In genomic region chr12:120999191-121000120, GRCh38 we compare ENCODE assay signal across 1 cellular context.
A peak's percentile ranks its signal among the peaks of the same experiment; 100 is the strongest.
TF ChIP-seq lines count a peak whose summit lies in the region.

No MANE protein-coding gene starts in this region.

TF ChIP-seq in HepG2, 621 proteins besides CTCF, POLR2A, EP300 and RAD21:
- TF ChIP-seq ZNF678 (CRISPR knock-in tag; IDR thresholded peaks at IDR 0.05) (no peak), NCOR1 (IDR thresholded peaks at IDR 0.05; ENCODE audit: borderline replicate concordance, low read length) (no peak), MTA1 (CRISPR knock-in tag; IDR thresholded peaks at IDR 0.05; ENCODE audit: borderline replicate concordance) (no peak), JUN (CRISPR knock-in tag; IDR thresholded peaks at IDR 0.05) (no peak), POGZ (CRISPR knock-in tag; IDR thresholded peaks at IDR 0.05) (no peak), HIVEP1 (CRISPR knock-in tag; IDR thresholded peaks at IDR 0.05) (no peak), ERF (CRISPR knock-in tag; IDR thresholded peaks at IDR 0.05) (no peak), ZNF232 (CRISPR knock-in tag; IDR thresholded peaks at IDR 0.05; ENCODE audit: borderline replicate concordance) (no peak), XRCC5 (optimal IDR thresholded peaks at IDR 0.05; ENCODE audit: low read length) (no peak), ZBTB7A (CRISPR knock-in tag; IDR thresholded peaks at IDR 0.05) (no peak), ZBTB43 (CRISPR knock-in tag; conservative IDR thresholded peaks at IDR 0.05) (no peak), ZBTB2 (CRISPR knock-in tag; IDR thresholded peaks at IDR 0.05; ENCODE audit: low read depth) (no peak), HNRNPK (IDR thresholded peaks at IDR 0.05; ENCODE audit: low read depth, low read length, poor library complexity, severe bottlenecking) (peak; percentile 41), ZNF256 (CRISPR knock-in tag; conservative IDR thresholded peaks at IDR 0.05) (no peak), RARA (CRISPR knock-in tag; IDR thresholded peaks at IDR 0.05) (no peak), ZBTB26 (CRISPR knock-in tag; IDR thresholded peaks at IDR 0.05; ENCODE audit: borderline replicate concordance) (no peak), RBFOX2 (IDR thresholded peaks at IDR 0.05; ENCODE audit: low read depth, low read length) (peak; percentile 59), ARHGAP35 (CRISPR knock-in tag; IDR thresholded peaks at IDR 0.05; ENCODE audit: borderline replicate concordance) (no peak), ZNF597 (CRISPR knock-in tag; IDR thresholded peaks at IDR 0.05) (no peak), AGO2 (optimal IDR thresholded peaks at IDR 0.05; ENCODE audit: low read depth, low read length) (peak; percentile 95)
